Comparison of ENCODE assay signal across 7 cellular contexts in genomic region chr17:63675231-63675606, GRCh38. TPM values are rescaled to one million over a fixed set of nuclear protein-coding genes. Genes with fewer than 3 reads are reported as not detected.
A peak's percentile ranks its signal among the peaks of the same experiment; 100 is the strongest.
DNase-seq lines count a peak whose midpoint lies in the region; ATAC-seq and TF ChIP-seq lines count a peak whose summit lies in the region.

No MANE protein-coding gene starts in this region.

- peak overlapping the region; percentile 60 for H2BK5ac ChIP-seq in mesendoderm (ENCODE audit: low read length)

- no peaks in the 10 kb centered on the region for H3K27me3 ChIP-seq in Panc1 (ENCODE audit: control insufficient read depth, insufficient read depth, low read length)
- H3K27me3 ChIP-seq in duodenal mucosa (ENCODE audit: control insufficient read depth in 1 of 2, insufficient read depth in 2 of 2, low read length in 2 of 2) = no peaks in the 10 kb centered on the region
- H3K27me3 ChIP-seq in mesendoderm (ENCODE audit: insufficient read depth, low read length, poor library complexity) = no peaks in the 10 kb centered on the region
- no peaks in the 10 kb centered on the region for H3K27me3 ChIP-seq in upper lobe of right lung

- H4K5ac ChIP-seq in mesendoderm (ENCODE audit: low read length) = no peak overlapping the region

- ATAC-seq in Panc1 = peak; percentile 26; the same call in 1 of the 2 replicates
- ATAC-seq in upper lobe of right lung = peak; percentile 38
- ATAC-seq in HG02870 (IDR thresholded peaks at IDR 0.05; ENCODE audit: unreplicated experiment) = no peak

- in situ Hi-C loops in Panc1 (cut with HindIII; ENCODE audit: low pct_unique_long_range_greater_than_20kb, low sequenced_read_pairs) = no loop called here

- H2AK5ac ChIP-seq in mesendoderm (ENCODE audit: low read length) = peak overlapping the region; percentile 73

- TF ChIP-seq CTCF in Panc1 (IDR thresholded peaks at IDR 0.05) = no peak
- no peak for TF ChIP-seq CTCF in upper lobe of right lung (IDR thresholded peaks at IDR 0.05)

- H3K4me3 ChIP-seq in Panc1 (ENCODE audit: low read depth in 2 of 2, low read length in 2 of 2) (no peak overlapping the region), duodenal mucosa (ENCODE audit: low read depth in 1 of 2, low read length in 2 of 2) (peak overlapping the region; percentile 8 to 56), mesendoderm (ENCODE audit: low read length) (no peak overlapping the region), upper lobe of right lung (no peak overlapping the region)

- no peaks in the 10 kb centered on the region for H3K36me3 ChIP-seq in Panc1 (ENCODE audit: control insufficient read depth, insufficient read depth, low read length)
- H3K36me3 ChIP-seq in duodenal mucosa (ENCODE audit: control insufficient read depth in 1 of 2, insufficient read depth in 2 of 2, low read length in 2 of 2) = peaks cover 0 to 16% of the 10 kb centered on the region in 2 donors
- H3K36me3 ChIP-seq in mesendoderm (ENCODE audit: control insufficient read depth, insufficient read depth, low read length) = no peaks in the 10 kb centered on the region
- peaks cover 15% of the 10 kb centered on the region for H3K36me3 ChIP-seq in upper lobe of right lung

- H3K56ac ChIP-seq in mesendoderm (ENCODE audit: low read length) = peak overlapping the region; percentile 76

- no peak overlapping the region for H3K18ac ChIP-seq in mesendoderm (ENCODE audit: low read length)

- peak overlapping the region; percentile 14 for H3K4me2 ChIP-seq in mesendoderm (ENCODE audit: low read length)

- H3K4ac ChIP-seq in mesendoderm (ENCODE audit: low read depth, low read length) = no peak overlapping the region

- no peaks in the 10 kb centered on the region for H3K79me2 ChIP-seq in mesendoderm (ENCODE audit: control insufficient read depth, insufficient read depth, low read length)

- WGBS in mesendoderm (ENCODE audit: extremely low coverage, insufficient coverage, low lambda C conversion rate) = no CpG with 5 or more reads among the region's 4 CpGs

- H3K4me1 ChIP-seq in Panc1 (ENCODE audit: control insufficient read depth, insufficient read depth, low read length) (peaks cover 10% of the 10 kb centered on the region), duodenal mucosa (ENCODE audit: control insufficient read depth in 1 of 2, insufficient read depth in 2 of 2, low read length in 2 of 2) (peaks cover 25 to 29% of the 10 kb centered on the region in 2 donors), mesendoderm (ENCODE audit: control insufficient read depth, low read depth, low read length) (peaks cover 20% of the 10 kb centered on the region), upper lobe of right lung (peaks cover 41% of the 10 kb centered on the region)

- H3K79me1 ChIP-seq in mesendoderm (ENCODE audit: low read length) = no peaks in the 10 kb centered on the region

- H3K9ac ChIP-seq in duodenal mucosa (ENCODE audit: low read depth in 1 of 2, low read length in 2 of 2) (peak overlapping the region in 1 of 2 donors; percentile 45), mesendoderm (ENCODE audit: low read length) (peak overlapping the region; percentile 43)

- H3K27ac ChIP-seq in Panc1 (ENCODE audit: low read length) (peak overlapping the region; percentile 51), duodenal mucosa (ENCODE audit: low read depth, low read length) (peak overlapping the region; percentile 63), mesendoderm (ENCODE audit: low read depth, low read length) (peak overlapping the region; percentile 86), upper lobe of right lung (peak overlapping the region; percentile 80)

- POLR2A ChIA-PET in Panc1 (lab: Charles Lee) = interaction anchor here (0.5 to 0.6 kb wide), 2 partner anchors 19 to 73 kb away, joined by 4 to 17 read pairs; no protein-coding TSS in a partner anchor

- DNase-seq in Panc1 (ENCODE audit: low read depth, low spot score) (no peak), mesendoderm (peak; percentile 86), upper lobe of right lung (no peak), UCSD-AML1 (lab: John Stamatoyannopoulos, UW; ENCODE audit: unreplicated experiment) (no peak), D341Med (ENCODE audit: low spot score) (no peak)

- intact Hi-C loops in Panc1 (cut with micrococcal nuclease; ENCODE audit: unreplicated experiment) = no loop called here
- intact Hi-C loops in upper lobe of right lung (cut with DNase I) = no loop called here

- no peak overlapping the region for H2BK15ac ChIP-seq in mesendoderm (replicated peaks; ENCODE audit: low read depth)

- no TSS peak for BruUV-seq in Panc1 (replicated peaks; lab: Mats Ljungman, UMichigan)

- H4K8ac ChIP-seq in mesendoderm (ENCODE audit: low read depth, low read length) = no peak overlapping the region

- CTCF ChIA-PET in Panc1 (lab: Charles Lee) = interaction anchor here (0.6 to 1.0 kb wide), 2 partner anchors 13 to 103 kb away, joined by 3 read pairs; no protein-coding TSS in a partner anchor

- peak overlapping the region; percentile 32 for H3K23ac ChIP-seq in mesendoderm (ENCODE audit: low read length)

- H2BK120ac ChIP-seq in mesendoderm (ENCODE audit: low read depth, low read length) = no peak overlapping the region

- H3K9me3 ChIP-seq in Panc1 (ENCODE audit: control insufficient read depth, insufficient read depth, low read depth, low read length) (no peaks in the 10 kb centered on the region), duodenal mucosa (ENCODE audit: control insufficient read depth in 1 of 2, low read length in 2 of 2) (no peaks in the 10 kb centered on the region), upper lobe of right lung (no peaks in the 10 kb centered on the region)

RNA-seq across cellular contexts. Expression of gene LIMD2, which starts 24.7 kb away (rescaled TPM):
- total RNA-seq in Panc1 (2021; ENCODE audit: unreplicated experiment) (15.3 TPM), upper lobe of right lung (22.9 TPM)
- polyA plus RNA-seq in Panc1 (2012; ENCODE audit: insufficient read length) = 27.5 TPM
- 60.1 TPM for polyA plus RNA-seq in mesendoderm (2013, experiment 1 of 2)
- 59.0 TPM for polyA plus RNA-seq in mesendoderm (2013, experiment 2 of 2)

RNA-seq across cellular contexts. Expression of gene MAP3K3, which starts 53.0 kb away (rescaled TPM):
- total RNA-seq in Panc1 (2021; ENCODE audit: unreplicated experiment) (22.3 TPM), upper lobe of right lung (57.5 TPM)
- 16.2 TPM for polyA plus RNA-seq in Panc1 (2012; ENCODE audit: insufficient read length)
- 18.8 TPM for polyA plus RNA-seq in mesendoderm (2013, experiment 1 of 2)
- 19.0 TPM for polyA plus RNA-seq in mesendoderm (2013, experiment 2 of 2)

Comparison
In these comparisons a context has a peak if more than half of its experiments do, and no peak if none do; other contexts are left out.
1. H3K4me3 ChIP-seq: peak in duodenal mucosa (2 of 2); none in Panc1 (0 of 2), mesendoderm (single experiment) and upper lobe of right lung (single experiment).
2. Peak in every context shown above with its lines, with median percentiles within 50 percentile points of each other: H3K27ac ChIP-seq.